ENCODE assay signal across 19 cellular contexts in the genomic region with DNA sequence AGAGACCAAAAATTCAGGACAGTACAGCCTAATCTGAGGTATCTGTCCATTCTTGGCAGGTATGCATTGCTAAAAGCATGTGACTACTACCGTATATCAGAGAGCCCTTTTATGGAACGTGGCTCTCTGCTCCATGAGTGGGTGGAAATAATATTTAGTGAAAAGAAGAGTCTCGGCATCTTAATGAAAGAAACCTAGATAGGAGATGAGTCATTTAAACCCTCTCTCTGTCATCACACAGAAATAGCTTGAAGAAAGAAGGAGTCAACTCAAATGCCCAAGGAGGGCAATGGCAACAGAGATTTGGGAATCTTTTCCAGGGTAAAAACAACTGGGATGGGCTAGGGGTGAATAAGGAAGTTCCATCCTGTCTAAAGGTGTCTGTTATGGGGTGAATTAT.
"Had no signal": no experiment of that assay in that cellular context is flagged by ENCODE, and none has a peak within 500 bp of the region (broad histone marks: within the 10 kb centered on the region; RNA-seq: fewer than 3 reads in every experiment).

No MANE protein-coding gene starts in this region.

- H3K27me3 Mint-ChIP-seq: activated CD4-positive, alpha-beta T cell treated with anti-CD3 and anti-CD28 coated beads, Interleukin-2, amount 10 ng/mL, durations not matched to agents 7 days and 5 days; type B pancreatic cell had no signal

- H3K4me1 ChIP-seq: psoas muscle, suprapubic skin had no signal

- DNase-seq: activated CD4-positive, alpha-beta T cell treated with anti-CD3 and anti-CD28 coated beads, Interleukin-2, amount 10 ng/mL, durations not matched to agents 7 days and 5 days; activated effector memory CD4-positive, alpha-beta T cell treated with Interleukin-2 at 50 U/mL for 16 hours; amygdala; glutamatergic neuron; left colon; mucosa of descending colon; nephron progenitor cell; psoas muscle; stimulated activated CD4-positive, alpha-beta T cell treated with anti-CD3 and anti-CD28 coated beads, Interleukin-12 subunit alpha, Interleukin-12 subunit beta, amount 100 ng/mL, for 4 hours; stimulated activated CD4-positive, alpha-beta T cell treated with anti-CD3 and anti-CD28 coated beads, Interleukin-2, amount 100 ng/mL, for 48 hours; stimulated activated naive CD4-positive, alpha-beta T cell treated with Interleukin-2 at 50 U/mL for 16 hours; T1000; WERI-Rb-1 had no signal

- H3K27ac Mint-ChIP-seq: activated CD4-positive, alpha-beta T cell treated with anti-CD3 and anti-CD28 coated beads, Interleukin-2, amount 10 ng/mL, durations not matched to agents 7 days and 5 days; activated naive CD4-positive, alpha-beta T cell treated with anti-CD3 and anti-CD28 coated beads, Interleukin-2, amount 50 U/mL, for 72 hours; nephron progenitor cell; type B pancreatic cell had no signal

- H3K4me3 Mint-ChIP-seq: activated CD4-positive, alpha-beta T cell treated with anti-CD3 and anti-CD28 coated beads, Interleukin-2, amount 10 ng/mL, durations not matched to agents 7 days and 5 days; nephron progenitor cell; type B pancreatic cell had no signal

- ATAC-seq: activated naive CD4-positive, alpha-beta T cell treated with anti-CD3 and anti-CD28 coated beads, Interleukin-2, amount 50 U/mL, for 72 hours; esophagus mucosa; left colon; mucosa of descending colon; psoas muscle; sciatic nerve had no signal

- H3K36me3 ChIP-seq: suprapubic skin, WERI-Rb-1 had no signal

- H3K27me3 ChIP-seq: suprapubic skin had no signal

- H3K4me3 ChIP-seq: lung, mucosa of descending colon, psoas muscle, suprapubic skin had no signal

- H3K9me3 Mint-ChIP-seq: activated CD4-positive, alpha-beta T cell treated with anti-CD3 and anti-CD28 coated beads, Interleukin-2, amount 10 ng/mL, durations not matched to agents 7 days and 5 days; activated naive CD4-positive, alpha-beta T cell treated with anti-CD3 and anti-CD28 coated beads, Interleukin-2, amount 50 U/mL, for 72 hours; nephron progenitor cell; type B pancreatic cell had no signal

- H3K36me3 Mint-ChIP-seq: activated naive CD4-positive, alpha-beta T cell treated with anti-CD3 and anti-CD28 coated beads, Interleukin-2, amount 50 U/mL, for 72 hours; type B pancreatic cell had no signal

- H3K27ac ChIP-seq: psoas muscle, suprapubic skin, WERI-Rb-1 had no signal

- H3K9me3 ChIP-seq: mucosa of descending colon, psoas muscle, suprapubic skin had no signal
